9 cellular contexts compared by ENCODE assay signal in the genomic region with DNA sequence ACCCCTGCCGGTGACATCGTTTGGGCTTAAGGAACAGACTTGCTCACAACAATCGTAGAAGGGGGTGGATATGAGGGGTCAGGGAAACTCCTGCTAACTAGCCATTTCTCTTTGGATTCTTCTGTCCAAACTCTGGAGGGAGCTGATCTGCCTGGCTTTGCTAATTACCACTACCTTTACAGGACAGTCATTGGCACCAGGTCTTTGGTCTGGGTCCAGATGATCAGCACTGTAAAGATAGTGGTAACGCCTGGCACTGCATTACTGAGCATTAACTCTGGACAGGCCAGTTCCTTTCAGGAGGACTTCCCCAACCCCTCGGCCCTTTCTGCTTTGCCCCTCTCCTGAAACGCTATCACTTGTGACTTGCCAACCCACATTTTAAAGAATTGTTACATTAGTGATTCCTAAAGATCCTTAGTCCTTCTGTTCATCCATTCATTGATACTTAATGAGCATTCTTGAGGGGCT. TPM values are rescaled to one million over a fixed set of nuclear protein-coding genes. Genes with fewer than 3 reads are reported as not detected.
A peak's percentile ranks its signal among the peaks of the same experiment; 100 is the strongest.
DNase-seq lines count a peak whose midpoint lies in the region; ATAC-seq and TF ChIP-seq lines count a peak whose summit lies in the region.
"Had no signal": no experiment of that assay in that cellular context is flagged by ENCODE, and none has a peak within 500 bp of the region (broad histone marks: within the 10 kb centered on the region; RNA-seq: fewer than 3 reads in every experiment).

No MANE protein-coding gene starts in this region.

- H3K9ac ChIP-seq in adipocyte (ENCODE audit: low read length) (peak overlapping the region; percentile 97), iPS-20b (ENCODE audit: low read depth, low read length) (peak overlapping the region; percentile 94)

- TF ChIP-seq EP300 in stomach (IDR thresholded peaks at IDR 0.05): no peak

- TF ChIP-seq POLR2A in stomach (IDR thresholded peaks at IDR 0.05): no peak

- no peak for TF ChIP-seq CTCF in stomach (IDR thresholded peaks at IDR 0.05)

- no peaks in the 10 kb centered on the region for H3K27me3 ChIP-seq in adipocyte (replicated peaks; ENCODE audit: control insufficient read depth, insufficient read depth, low read length)
- H3K27me3 ChIP-seq in iPS-20b (ENCODE audit: insufficient read depth, low read length): no peaks in the 10 kb centered on the region
- peaks cover 0 to 13% (median 0%) of the 10 kb centered on the region in 3 donors for H3K27me3 ChIP-seq in stomach

- H3K4me3 ChIP-seq in Jurkat, Clone E6-1 (ENCODE audit: low read length): peak overlapping the region; percentile 95
- H3K4me3 ChIP-seq in adipocyte (ENCODE audit: low read length) (peak overlapping the region; percentile 93), iPS-20b (ENCODE audit: low read length) (peak overlapping the region; percentile 91), stomach (peak overlapping the region; percentile 68 to 81 (median 79))

- no peak for ATAC-seq in GM21528 (IDR thresholded peaks at IDR 0.05; ENCODE audit: low FRiP score, unreplicated experiment)

- H3K27ac ChIP-seq in iPS-20b (ENCODE audit: low read length) (no peak overlapping the region), stomach (peak overlapping the region; percentile 81 to 96 (median 89))

- H3K36me3 ChIP-seq in adipocyte (ENCODE audit: control insufficient read depth, insufficient read depth, low read length, severe bottlenecking) (peaks cover 14% of the 10 kb centered on the region), iPS-20b (ENCODE audit: insufficient read depth, low read depth, low read length) (peaks cover 31% of the 10 kb centered on the region), stomach (peaks cover 0 to 25% (median 16%) of the 10 kb centered on the region in 4 donors)

- intact Hi-C loops in stomach (cut with DNase I; ENCODE audit: low total_unique reads): no loop called here

- DNase-seq in Jurkat, Clone E6-1 (ENCODE audit: low read depth, low spot score): no peak
- DNase-seq in adipocyte (ENCODE audit: low read depth) (no peak), stomach (no peak), COLO668 (lab: John Stamatoyannopoulos, UW; ENCODE audit: unreplicated experiment) (no peak), NCI-H2171 treated with DMSO at 0.1 percent for 48 hours (lab: John Stamatoyannopoulos, UW) (no peak), NAMALWA (ENCODE audit: low spot score) (no peak)

- H3K4me1 ChIP-seq in adipocyte (ENCODE audit: control insufficient read depth, insufficient read depth, low read length) (peaks cover 51% of the 10 kb centered on the region), iPS-20b (ENCODE audit: insufficient read depth, low read length) (peaks cover 12% of the 10 kb centered on the region), stomach (peaks cover 41 to 77% (median 62%) of the 10 kb centered on the region in 4 donors)

- WGBS in stomach, 5 donors: 1 to 3% (median 2%) methylated on average over 6 of the region's 6 CpGs

- H3K9me3 ChIP-seq in adipocyte (ENCODE audit: control insufficient read depth, low read length): no peaks in the 10 kb centered on the region
- no peaks in the 10 kb centered on the region for H3K9me3 ChIP-seq in iPS-20b (ENCODE audit: insufficient read depth, low read depth, low read length)
- H3K9me3 ChIP-seq in stomach: no peaks in the 10 kb centered on the region

RNA-seq across cellular contexts. Expression of a gene that starts 0.8 kb away (rescaled TPM):
- 30.6 TPM for polyA plus RNA-seq in Jurkat, Clone E6-1 (2012; ENCODE audit: insufficient read depth, insufficient read length)
- 10 to 100 TPM in 1 of 5 donors, 1 to 10 TPM in 2, not detected in 2; 1.3 to 26.3 (median 2.8) TPM for total RNA-seq in stomach
- polyA plus RNA-seq in stomach: 10 to 100 TPM; 22.7 to 58.5 (median 25.3) TPM

RNA-seq across cellular contexts. Expression of a gene that starts 3.5 kb away (rescaled TPM):
- polyA plus RNA-seq in Jurkat, Clone E6-1 (2012; ENCODE audit: insufficient read depth, insufficient read length): 215 TPM
- 10 to 100 TPM in 4 of 5 donors, 1 to 10 TPM in 1; 4.6 to 26.8 (median 19.5) TPM for total RNA-seq in stomach
- 10 to 100 TPM; 15.6 to 56.2 (median 27.7) TPM for polyA plus RNA-seq in stomach

RNA-seq across cellular contexts. Expression of a gene that starts 42.1 kb away (rescaled TPM):
- polyA plus RNA-seq in Jurkat, Clone E6-1 (2012; ENCODE audit: insufficient read depth, insufficient read length): not detected
- 100 to 1,000 TPM in 2 of 5 donors, 10 to 100 TPM in 3; 51.6 to 295 (median 79.9) TPM for total RNA-seq in stomach
- 10 to 100 TPM; 33.7 to 55.3 (median 48.6) TPM for polyA plus RNA-seq in stomach
- total RNA-seq: NCI-H460 had no signal
